11 cellular contexts compared by ENCODE assay signal in genomic region chr12:27272375-27273028, GRCh38. TPM values are rescaled to one million over a fixed set of nuclear protein-coding genes. Genes with fewer than 3 reads are reported as not detected.
A peak's percentile ranks its signal among the peaks of the same experiment; 100 is the strongest.
DNase-seq lines count a peak whose midpoint lies in the region; ATAC-seq, FAIRE-seq and TF ChIP-seq lines count a peak whose summit lies in the region.
"Had no signal": no experiment of that assay in that cellular context is flagged by ENCODE, and none has a peak within 500 bp of the region (broad histone marks: within the 10 kb centered on the region; RNA-seq: fewer than 3 reads in every experiment).

No MANE protein-coding gene starts in this region.

- POLR2A ChIA-PET in naive thymus-derived CD8-positive, alpha-beta T cell (lab: Charles Lee) = interaction anchor here (0.5 kb wide), 1 partner anchor 262 kb away, joined by 3 read pairs; no protein-coding TSS in a partner anchor

- H3K36me3 ChIP-seq in astrocyte (ENCODE audit: insufficient read depth, low read length) (peaks cover 6% of the 10 kb centered on the region), vagina (no peaks in the 10 kb centered on the region)

- H3K4me1 Mint-ChIP-seq in astrocyte (ENCODE audit: low read depth, unreplicated experiment) = peaks cover 23% of the 10 kb centered on the region
- H3K4me1 Mint-ChIP-seq in naive thymus-derived CD8-positive, alpha-beta T cell = peaks cover 9 to 40% (median 21%) of the 10 kb centered on the region in 4 donors
- H3K4me1 Mint-ChIP-seq in glutamatergic neuron (ENCODE audit: low read depth, unreplicated experiment) = peaks cover 5% of the 10 kb centered on the region

- H3K27me3 Mint-ChIP-seq in astrocyte (ENCODE audit: low read depth, unreplicated experiment) (no peaks in the 10 kb centered on the region), glutamatergic neuron (ENCODE audit: unreplicated experiment) (no peaks in the 10 kb centered on the region)
- H3K27me3 Mint-ChIP-seq in naive thymus-derived CD8-positive, alpha-beta T cell = no peaks in the 10 kb centered on the region

- no peak overlapping the region for H2AFZ ChIP-seq in astrocyte (ENCODE audit: low read depth, low read length)

- intact Hi-C loops in vagina (cut with DNase I) = no loop called here

- no peak for FAIRE-seq in astrocyte (lab: Jason Lieb, UNC)

- ATAC-seq in naive thymus-derived CD8-positive, alpha-beta T cell = no peak
- ATAC-seq in GM18868 (IDR thresholded peaks at IDR 0.05; ENCODE audit: unreplicated experiment) = no peak

- peaks cover 57% of the 10 kb centered on the region for H4K20me1 ChIP-seq in astrocyte (ENCODE audit: insufficient read depth, low read length)

- no peak for TF ChIP-seq POLR2A in vagina (IDR thresholded peaks at IDR 0.05)

- peaks cover 88% of the 10 kb centered on the region for H3K79me2 ChIP-seq in astrocyte (ENCODE audit: insufficient read depth, low read length)

- H3K27ac ChIP-seq in astrocyte (ENCODE audit: low read depth, low read length) = no peak overlapping the region
- H3K27ac ChIP-seq in vagina = peak overlapping the region; percentile 14

- H3K4me1 ChIP-seq in astrocyte (ENCODE audit: insufficient read depth, low read length) = peaks cover 27% of the 10 kb centered on the region
- peaks cover 47% of the 10 kb centered on the region for H3K4me1 ChIP-seq in vagina

- H3K36me3 Mint-ChIP-seq in astrocyte (ENCODE audit: low read depth, unreplicated experiment) (peaks cover 15% of the 10 kb centered on the region), glutamatergic neuron (ENCODE audit: unreplicated experiment) (peaks cover 5% of the 10 kb centered on the region)
- H3K36me3 Mint-ChIP-seq in naive thymus-derived CD8-positive, alpha-beta T cell = peaks cover 5 to 21% (median 17%) of the 10 kb centered on the region in 3 donors

- DNase-seq in NCI-H345 (lab: John Stamatoyannopoulos, UW) (peak; percentile 24), NCI-H345 treated with DMSO at 0.1 percent for 48 hours (lab: John Stamatoyannopoulos, UW; ENCODE audit: unreplicated experiment) (no peak), astrocyte (ENCODE audit: low read depth) (peak; percentile 53), lung microvascular endothelial cell (ENCODE audit: low read depth in 2 of 2) (peak; percentile 79 to 80), vagina (ENCODE audit: extremely low spot score in 2 of 2) (no peak), glutamatergic neuron (no peak)
- no peak for DNase-seq in naive thymus-derived CD8-positive, alpha-beta T cell
- DNase-seq: NCI-H2171 treated with DMSO at 0.1 percent for 48 hours; stimulated activated naive CD4-positive, alpha-beta T cell treated with Interleukin-2 at 50 U/mL for 16 hours; T-helper 1 cell had no signal

- H3K27me3 ChIP-seq in astrocyte (ENCODE audit: insufficient read depth, low read length) = no peaks in the 10 kb centered on the region
- H3K27me3 ChIP-seq in vagina = no peaks in the 10 kb centered on the region

- H3K9me3 ChIP-seq in astrocyte (ENCODE audit: insufficient read depth, low read depth, low read length) (no peaks in the 10 kb centered on the region), vagina (no peaks in the 10 kb centered on the region)

- H3K9ac ChIP-seq in astrocyte (ENCODE audit: low read length) = no peak overlapping the region

- H3K4me3 ChIP-seq in astrocyte (ENCODE audit: insufficient read depth, low read depth, low read length) (no peak overlapping the region), vagina (no peak overlapping the region)

- H3K27ac Mint-ChIP-seq in astrocyte (ENCODE audit: unreplicated experiment) = no peak overlapping the region
- H3K27ac Mint-ChIP-seq in naive thymus-derived CD8-positive, alpha-beta T cell = peak overlapping the region in 1 of 10 donors; percentile 15
- no peak overlapping the region for H3K27ac Mint-ChIP-seq in glutamatergic neuron (ENCODE audit: unreplicated experiment)

- H3K4me3 Mint-ChIP-seq in astrocyte (ENCODE audit: unreplicated experiment) = no peak overlapping the region
- H3K4me3 Mint-ChIP-seq in naive thymus-derived CD8-positive, alpha-beta T cell = no peak overlapping the region
- H3K4me3 Mint-ChIP-seq in glutamatergic neuron (ENCODE audit: unreplicated experiment) = no peak overlapping the region

- TF ChIP-seq CTCF in astrocyte (IDR thresholded peaks at IDR 0.05; ENCODE audit: insufficient read depth, low read depth, low read length) = no peak
- no peak for TF ChIP-seq CTCF in vagina (IDR thresholded peaks at IDR 0.05)
- no peak for TF ChIP-seq CTCF in glutamatergic neuron (IDR thresholded peaks at IDR 0.05; ENCODE audit: partially characterized antibody, unreplicated experiment)

- H3K9me3 Mint-ChIP-seq in astrocyte (ENCODE audit: unreplicated experiment) (no peaks in the 10 kb centered on the region), glutamatergic neuron (ENCODE audit: unreplicated experiment) (no peaks in the 10 kb centered on the region)
- peaks cover 0 to 9% (median 3%) of the 10 kb centered on the region in 9 donors for H3K9me3 Mint-ChIP-seq in naive thymus-derived CD8-positive, alpha-beta T cell

- H3K4me2 ChIP-seq in astrocyte (ENCODE audit: low read length) = peak overlapping the region; percentile 1

RNA-seq across cellular contexts. Expression of gene STK38L, which starts 28.4 kb away (rescaled TPM):
- 114 and 115 TPM in 2 replicates for total RNA-seq in astrocyte
- total RNA-seq in lung microvascular endothelial cell = 42.5 and 72.2 TPM in 2 replicates
- total RNA-seq in vagina = 52.8 TPM
- total RNA-seq in naive thymus-derived CD8-positive, alpha-beta T cell = 10 to 100 TPM; 19.8 to 23.6 TPM
- 10 to 100 TPM in 1 of 3 donors, 1 to 10 TPM in 2; 6.8 to 11.6 (median 7.2) TPM for polyA plus RNA-seq in naive thymus-derived CD8-positive, alpha-beta T cell
- 31.4 TPM for total RNA-seq in glutamatergic neuron (ENCODE audit: unreplicated experiment)

Comparison
In these comparisons a context has a peak if more than half of its experiments do, and no peak if none do; other contexts are left out.
1. DNase-seq: peak in NCI-H345 (single experiment), astrocyte (single experiment) and lung microvascular endothelial cell (2 of 2); none in NCI-H345 treated with DMSO at 0.1 percent for 48 hours (single experiment), vagina (0 of 2), naive thymus-derived CD8-positive, alpha-beta T cell (0 of 10) and glutamatergic neuron (single experiment).